Comparison of ENCODE assay signal across 8 cellular contexts in the genomic region with DNA sequence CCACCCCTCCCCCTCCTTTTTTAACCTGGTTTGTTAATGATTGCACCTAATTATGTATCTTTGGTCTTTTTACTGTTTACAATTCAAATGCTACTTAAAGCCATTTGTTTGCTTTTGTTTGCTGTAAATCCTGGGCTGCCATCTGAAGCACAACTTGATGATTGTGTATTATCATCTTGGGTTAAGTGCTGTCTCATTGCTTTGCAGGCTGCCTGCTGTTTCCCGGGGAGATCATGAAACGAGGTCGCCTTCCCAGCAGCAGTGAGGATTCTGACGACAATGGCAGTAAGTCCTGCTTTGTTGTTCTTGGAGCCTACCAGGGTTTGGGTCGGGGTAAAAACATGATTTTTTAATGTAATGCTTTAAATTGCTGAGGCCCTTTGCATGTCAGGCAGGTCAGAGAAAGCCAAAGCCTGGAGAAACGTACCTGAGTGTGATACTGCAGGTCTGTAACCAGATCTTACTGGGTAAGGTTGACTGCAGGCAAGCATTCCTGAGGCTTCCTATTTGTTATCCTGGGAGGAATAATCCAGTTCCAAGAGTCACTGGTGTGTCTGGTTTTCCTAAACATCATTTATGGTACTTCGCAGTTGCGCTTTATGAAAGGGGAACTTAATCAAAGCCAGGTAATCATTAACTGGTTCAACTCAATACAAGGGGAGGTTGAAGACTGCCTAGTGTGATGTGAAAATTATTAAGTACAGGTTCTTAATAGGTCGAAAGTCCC. TPM values are rescaled to one million over a fixed set of nuclear protein-coding genes. Genes with fewer than 3 reads are reported as not detected.
A peak's percentile ranks its signal among the peaks of the same experiment; 100 is the strongest.
DNase-seq lines count a peak whose midpoint lies in the region; ATAC-seq and TF ChIP-seq lines count a peak whose summit lies in the region.

No MANE protein-coding gene starts in this region.

- H3K79me2 ChIP-seq in DOHH2 (ENCODE audit: control insufficient read depth, low read length) = peaks cover 99% of the 10 kb centered on the region

- peaks cover 61% of the 10 kb centered on the region for H3K4me1 ChIP-seq in DOHH2 (ENCODE audit: control insufficient read depth, low read length)
- H3K4me1 ChIP-seq in iPS-20b (ENCODE audit: insufficient read depth, low read length) = peaks cover 63% of the 10 kb centered on the region

- peaks cover 29% of the 10 kb centered on the region for H4K20me1 ChIP-seq in DOHH2 (ENCODE audit: control insufficient read depth, insufficient read depth, low read depth, low read length)

- no peaks in the 10 kb centered on the region for H3K27me3 ChIP-seq in DOHH2 (ENCODE audit: control insufficient read depth, low read length)
- no peaks in the 10 kb centered on the region for H3K27me3 ChIP-seq in iPS-20b (ENCODE audit: insufficient read depth, low read length)

- TF ChIP-seq CTCF in DOHH2 (IDR thresholded peaks at IDR 0.05; ENCODE audit: low read depth, low read length, poor library complexity, severe bottlenecking) = no peak
- TF ChIP-seq CTCF in omental fat pad (IDR thresholded peaks at IDR 0.05) = no peak

- H3K27ac ChIP-seq in DOHH2 (ENCODE audit: low read depth, low read length) (peak overlapping the region; percentile 84), iPS-20b (ENCODE audit: low read length) (no peak overlapping the region)

- H3K9ac ChIP-seq in iPS-20b (ENCODE audit: low read depth, low read length) = peak overlapping the region; percentile 21; the same call in 1 of the 2 replicates

- peak overlapping the region; percentile 86 for H3K4me2 ChIP-seq in DOHH2 (ENCODE audit: low read length)

- DNase-seq in NCI-H526 (lab: John Stamatoyannopoulos, UW) = peak; percentile 90 to 95
- no peak for DNase-seq in GDM1 (lab: John Stamatoyannopoulos, UW)
- DNase-seq in omental fat pad (ENCODE audit: low spot score) = no peak
- DNase-seq in DMS 273 (lab: John Stamatoyannopoulos, UW; ENCODE audit: unreplicated experiment) = no peak
- no peak for DNase-seq in stimulated activated CD4-positive, alpha-beta T cell treated with anti-CD3 and anti-CD28 coated beads, Interleukin-4, amount 100 ng/mL, for 1 hour

- H3K9me2 ChIP-seq in DOHH2 (replicated peaks; ENCODE audit: control insufficient read depth, low read length) = no peaks in the 10 kb centered on the region

- ATAC-seq in GM21825 (IDR thresholded peaks at IDR 0.05; ENCODE audit: unreplicated experiment) (peak; percentile 40), omental fat pad (ENCODE audit: low FRiP score) (no peak)

- H3K4me3 ChIP-seq in DOHH2 (ENCODE audit: low read length) = peak overlapping the region; percentile 62
- peak overlapping the region; percentile 32 for H3K4me3 ChIP-seq in iPS-20b (ENCODE audit: low read length)

- H3K36me3 ChIP-seq in DOHH2 (ENCODE audit: control insufficient read depth, low read length) (peaks cover 73% of the 10 kb centered on the region), iPS-20b (ENCODE audit: insufficient read depth, low read depth, low read length) (peaks cover 87% of the 10 kb centered on the region)

- H3K9me3 ChIP-seq in DOHH2 (ENCODE audit: control insufficient read depth, insufficient read depth, low read length) (no peaks in the 10 kb centered on the region), iPS-20b (ENCODE audit: insufficient read depth, low read depth, low read length) (no peaks in the 10 kb centered on the region)

- H3F3A ChIP-seq in DOHH2 (ENCODE audit: control insufficient read depth, insufficient read depth) = peaks cover 23% of the 10 kb centered on the region

RNA-seq across cellular contexts. Expression of gene JADE1, which starts 22.2 kb away (rescaled TPM):
- 10 to 100 TPM; 37.2 to 57.4 (median 45.5) TPM for total RNA-seq in omental fat pad

Comparison
In these comparisons a context has a peak if more than half of its experiments do, and no peak if none do; other contexts are left out.
1. DNase-seq: peak in NCI-H526 (2 of 2); none in GDM1 (single experiment), omental fat pad (single experiment), DMS 273 (single experiment) and stimulated activated CD4-positive, alpha-beta T cell treated with anti-CD3 and anti-CD28 coated beads, Interleukin-4, amount 100 ng/mL, for 1 hour (single experiment).